In genomic region chr1:54276617-54277450, GRCh38 we compare ENCODE assay signal across 9 cellular contexts.
DNase-seq lines count a peak whose midpoint lies in the region; ATAC-seq and TF ChIP-seq lines count a peak whose summit lies in the region.
"Had no signal": no experiment of that assay in that cellular context is flagged by ENCODE, and none has a peak within 500 bp of the region (broad histone marks: within the 10 kb centered on the region; RNA-seq: fewer than 3 reads in every experiment).

No MANE protein-coding gene starts in this region.

- peaks cover 27% of the 10 kb centered on the region for H3K36me3 Mint-ChIP-seq in CD8-positive, alpha-beta T cell
- H3K36me3 Mint-ChIP-seq in glutamatergic neuron (ENCODE audit: unreplicated experiment), result peaks cover 9% of the 10 kb centered on the region

- no peak overlapping the region for H3K4me3 ChIP-seq in CD8-positive, alpha-beta T cell (ENCODE audit: low read depth, low read length)
- H3K4me3 ChIP-seq in psoas muscle, result no peak overlapping the region

- no peak for TF ChIP-seq CTCF in CD8-positive, alpha-beta T cell (IDR thresholded peaks at IDR 0.05)
- no peak for TF ChIP-seq CTCF in VCaP (conservative IDR thresholded peaks at IDR 0.05)
- TF ChIP-seq CTCF in glutamatergic neuron (IDR thresholded peaks at IDR 0.05; ENCODE audit: partially characterized antibody, unreplicated experiment), result no peak
- no peak for TF ChIP-seq CTCF in psoas muscle (IDR thresholded peaks at IDR 0.05)

- H3K36me3 ChIP-seq in CD8-positive, alpha-beta T cell (ENCODE audit: insufficient read depth, low read length), result no peaks in the 10 kb centered on the region
- peaks cover 0 to 10% of the 10 kb centered on the region in 2 donors for H3K36me3 ChIP-seq in psoas muscle (ENCODE audit: insufficient read depth in 1 of 2, low read depth in 1 of 2)

- CTCF ChIA-PET in CD8-positive, alpha-beta T cell (lab: Charles Lee), result no interaction called here

- peak overlapping the region; percentile 90 for H3K27ac Mint-ChIP-seq in CD8-positive, alpha-beta T cell
- H3K27ac Mint-ChIP-seq in glutamatergic neuron (ENCODE audit: unreplicated experiment), result peak overlapping the region; percentile 90

- no peaks in the 10 kb centered on the region for H3K9me3 Mint-ChIP-seq in CD8-positive, alpha-beta T cell
- peaks cover 66% of the 10 kb centered on the region for H3K9me3 Mint-ChIP-seq in glutamatergic neuron (ENCODE audit: unreplicated experiment)

- H3K4me1 ChIP-seq in CD8-positive, alpha-beta T cell (ENCODE audit: insufficient read depth, low read length), result peaks cover 48% of the 10 kb centered on the region
- H3K4me1 ChIP-seq in psoas muscle, result peaks cover 83% of the 10 kb centered on the region

- H3K4me3 Mint-ChIP-seq in CD8-positive, alpha-beta T cell, result peak overlapping the region; percentile 69
- peak overlapping the region; percentile 71 for H3K4me3 Mint-ChIP-seq in glutamatergic neuron (ENCODE audit: unreplicated experiment)

- H3K27me3 ChIP-seq in CD8-positive, alpha-beta T cell (ENCODE audit: insufficient read depth, low read length), result no peaks in the 10 kb centered on the region
- H3K27me3 ChIP-seq in psoas muscle (ENCODE audit: insufficient read depth in 3 of 3, low read length in 2 of 3), result no peaks in the 10 kb centered on the region

- H3K27me3 Mint-ChIP-seq in CD8-positive, alpha-beta T cell (ENCODE audit: low read depth), result no peaks in the 10 kb centered on the region
- peaks cover 41% of the 10 kb centered on the region for H3K27me3 Mint-ChIP-seq in glutamatergic neuron (ENCODE audit: unreplicated experiment)

- H3K9me3 ChIP-seq in CD8-positive, alpha-beta T cell (ENCODE audit: low read length), result no peaks in the 10 kb centered on the region
- no peaks in the 10 kb centered on the region for H3K9me3 ChIP-seq in psoas muscle

- DNase-seq in CD8-positive, alpha-beta T cell, result no peak
- DNase-seq in glutamatergic neuron, result no peak
- DNase-seq in psoas muscle, result no peak
- DNase-seq in stimulated activated CD4-positive, alpha-beta T cell treated with anti-CD3 and anti-CD28 coated beads, Interleukin-4, amount 100 ng/mL, for 1 hour, result no peak
- DNase-seq in HPDE6-E6E7 (ENCODE audit: extremely low spot score), result no peak
- no peak for DNase-seq in KBM-7
- DNase-seq in central memory CD4-positive, alpha-beta T cell, result no peak

- intact Hi-C loops in CD8-positive, alpha-beta T cell (cut with DNase I, micrococcal nuclease), result loop anchor here (2.0 to 5.0 kb wide), 3 partner anchors 35 to 125 kb away; no protein-coding TSS in a partner anchor
- intact Hi-C loops in psoas muscle (cut with DNase I), result loop anchor here (5.0 to 10.0 kb wide), 3 partner anchors 55 to 125 kb away; no protein-coding TSS in a partner anchor

- in situ Hi-C loops in KBM-7 (cut with MboI; ENCODE audit: low pct_unique_long_range_greater_than_20kb, low sequenced_read_pairs), result no loop called here

- ATAC-seq in CD8-positive, alpha-beta T cell, result no peak
- peak in 1 of 4 donors; percentile 6 for ATAC-seq in psoas muscle
- ATAC-seq: Panc1 had no signal

- no peak overlapping the region for H3K27ac ChIP-seq in CD8-positive, alpha-beta T cell (ENCODE audit: low read depth, low read length)
- H3K27ac ChIP-seq in VCaP (peak overlapping the region; percentile 91), psoas muscle (peak overlapping the region; percentile 87)

- POLR2A ChIA-PET in CD8-positive, alpha-beta T cell (lab: Charles Lee), result interaction anchor here (0.6 to 1.8 kb wide), 3 partner anchors 8 to 36 kb away, joined by 4 to 6 read pairs (median 6); no protein-coding TSS in a partner anchor

- H3K4me1 Mint-ChIP-seq in CD8-positive, alpha-beta T cell (ENCODE audit: low read depth), result peaks cover 51% of the 10 kb centered on the region
- H3K4me1 Mint-ChIP-seq in glutamatergic neuron (ENCODE audit: low read depth, unreplicated experiment), result peaks cover 56% of the 10 kb centered on the region

- 63 to 68% (median 68%) methylated on average over 11 of the region's 11 CpGs for WGBS in psoas muscle, 3 donors
